14 cellular contexts compared by ENCODE assay signal in the genomic region with DNA sequence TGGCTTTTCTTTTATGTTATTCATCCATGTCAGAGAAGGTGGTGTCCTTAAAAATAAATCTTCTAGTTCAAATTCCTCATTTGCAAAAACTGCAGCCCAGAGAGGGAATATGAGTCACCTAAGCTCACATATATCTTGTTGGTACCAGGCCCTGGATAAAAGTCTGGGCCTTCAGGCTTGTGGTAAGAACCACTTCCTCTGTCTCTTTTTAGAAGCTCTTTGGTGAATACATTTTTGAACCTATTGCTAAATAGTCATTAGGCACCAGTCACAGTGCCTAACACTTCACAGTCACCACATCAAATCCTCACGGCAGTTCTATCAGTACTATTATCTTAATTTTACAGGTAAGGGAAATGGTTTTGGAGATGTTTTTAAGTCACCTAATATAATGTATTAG.
DNase-seq lines count a peak whose midpoint lies in the region; ATAC-seq and TF ChIP-seq lines count a peak whose summit lies in the region.
"Had no signal": no experiment of that assay in that cellular context is flagged by ENCODE, and none has a peak within 500 bp of the region (broad histone marks: within the 10 kb centered on the region; RNA-seq: fewer than 3 reads in every experiment).

No MANE protein-coding gene starts in this region.

- no peaks in the 10 kb centered on the region for H3K27me3 ChIP-seq in CD4-positive, alpha-beta memory T cell (ENCODE audit: insufficient read depth, low read length)
- H3K27me3 ChIP-seq: BE2C, stomach had no signal

- peaks cover 0 to 1% of the 10 kb centered on the region in 2 donors for H3K27me3 Mint-ChIP-seq in CD4-positive, alpha-beta memory T cell

- peak; percentile 81 for DNase-seq in AG09309 (ENCODE audit: low read depth)
- DNase-seq in HFF-Myc (ENCODE audit: extremely low read depth, low read depth), result peak; percentile 45
- DNase-seq in OCI-M1 (lab: John Stamatoyannopoulos, UW), result peak; percentile 81
- peak; percentile 33 for DNase-seq in epithelial cell of prostate (ENCODE audit: low read depth, low spot score)
- DNase-seq in stimulated activated naive CD4-positive, alpha-beta T cell (lab: John Stamatoyannopoulos, UW), result no peak
- DNase-seq in stimulated activated CD4-positive, alpha-beta T cell treated with anti-CD3 and anti-CD28 coated beads, Interleukin-4, amount 100 ng/mL, for 4 hours, result no peak
- DNase-seq in CD4-positive, alpha-beta memory T cell, result no peak
- DNase-seq: activated T-cell treated with anti-CD3 and anti-CD28 coated beads, Interleukin-2, amount 50 U/mL, for 1 hour; BE2C; cortex of kidney; NCI-H1048; NCI-H748 treated with DMSO at 0.1 percent for 48 hours; stomach had no signal

- POLR2A ChIA-PET in CD4-positive, alpha-beta memory T cell (lab: Charles Lee; ENCODE audit: partially characterized antibody), result no interaction called here

- H3K36me3 ChIP-seq in CD4-positive, alpha-beta memory T cell (ENCODE audit: insufficient read depth, low read length), result no peaks in the 10 kb centered on the region
- H3K36me3 ChIP-seq: BE2C, stomach had no signal

- no peaks in the 10 kb centered on the region for H3K4me1 ChIP-seq in CD4-positive, alpha-beta memory T cell (ENCODE audit: insufficient read depth, low read length)
- H3K4me1 ChIP-seq: BE2C, stomach had no signal

- H3K9me3 Mint-ChIP-seq in CD4-positive, alpha-beta memory T cell, result peaks cover 0 to 4% (median 2%) of the 10 kb centered on the region in 8 donors

- CTCF ChIA-PET in CD4-positive, alpha-beta memory T cell (lab: Charles Lee; ENCODE audit: partially characterized antibody), result no interaction called here

- H3K9me3 ChIP-seq in CD4-positive, alpha-beta memory T cell (ENCODE audit: control insufficient read depth in 1 of 2, low read length in 2 of 2), result no peaks in the 10 kb centered on the region
- H3K9me3 ChIP-seq: BE2C had no signal

- no peak overlapping the region for H3K27ac ChIP-seq in epithelial cell of prostate
- no peak overlapping the region for H3K27ac ChIP-seq in CD4-positive, alpha-beta memory T cell (ENCODE audit: low read depth, low read length)
- H3K27ac ChIP-seq: stomach had no signal

- H3K36me3 Mint-ChIP-seq in CD4-positive, alpha-beta memory T cell, result no peaks in the 10 kb centered on the region

- H3K4me3 ChIP-seq in AG09309 (ENCODE audit: control insufficient read depth, low read depth, low read length) (no peak overlapping the region), HFF-Myc (replicated peaks; ENCODE audit: low read depth, low read length) (no peak overlapping the region)
- no peak overlapping the region for H3K4me3 ChIP-seq in CD4-positive, alpha-beta memory T cell (ENCODE audit: low read length in 2 of 2)
- H3K4me3 ChIP-seq: stomach had no signal

- TF ChIP-seq CTCF in AG09309 (IDR thresholded peaks at IDR 0.05; ENCODE audit: control insufficient read depth, insufficient read depth, low read depth, low read length, missing control alignments) (no peak), HFF-Myc (IDR thresholded peaks at IDR 0.05; ENCODE audit: low read depth, low read length, missing control alignments) (no peak)

- ATAC-seq in HG03025 (IDR thresholded peaks at IDR 0.05; ENCODE audit: low FRiP score, unreplicated experiment), result no peak

- no peak overlapping the region for H3K4me3 Mint-ChIP-seq in CD4-positive, alpha-beta memory T cell

- no peak overlapping the region for H3K27ac Mint-ChIP-seq in CD4-positive, alpha-beta memory T cell

- intact Hi-C loops in CD4-positive, alpha-beta memory T cell (cut with micrococcal nuclease), result no loop called here

- peaks cover 0 to 1% (median 0%) of the 10 kb centered on the region in 4 donors for H3K4me1 Mint-ChIP-seq in CD4-positive, alpha-beta memory T cell

Comparison
In these comparisons a context has a peak if more than half of its experiments do, and no peak if none do; other contexts are left out.
1. DNase-seq: peak in AG09309 (single experiment), HFF-Myc (single experiment), OCI-M1 (single experiment) and epithelial cell of prostate (single experiment); none in stimulated activated naive CD4-positive, alpha-beta T cell (0 of 6), stimulated activated CD4-positive, alpha-beta T cell treated with anti-CD3 and anti-CD28 coated beads, Interleukin-4, amount 100 ng/mL, for 4 hours (0 of 2) and CD4-positive, alpha-beta memory T cell (0 of 5).